Comparison of ENCODE assay signal across 1 cellular context in the genomic region with DNA sequence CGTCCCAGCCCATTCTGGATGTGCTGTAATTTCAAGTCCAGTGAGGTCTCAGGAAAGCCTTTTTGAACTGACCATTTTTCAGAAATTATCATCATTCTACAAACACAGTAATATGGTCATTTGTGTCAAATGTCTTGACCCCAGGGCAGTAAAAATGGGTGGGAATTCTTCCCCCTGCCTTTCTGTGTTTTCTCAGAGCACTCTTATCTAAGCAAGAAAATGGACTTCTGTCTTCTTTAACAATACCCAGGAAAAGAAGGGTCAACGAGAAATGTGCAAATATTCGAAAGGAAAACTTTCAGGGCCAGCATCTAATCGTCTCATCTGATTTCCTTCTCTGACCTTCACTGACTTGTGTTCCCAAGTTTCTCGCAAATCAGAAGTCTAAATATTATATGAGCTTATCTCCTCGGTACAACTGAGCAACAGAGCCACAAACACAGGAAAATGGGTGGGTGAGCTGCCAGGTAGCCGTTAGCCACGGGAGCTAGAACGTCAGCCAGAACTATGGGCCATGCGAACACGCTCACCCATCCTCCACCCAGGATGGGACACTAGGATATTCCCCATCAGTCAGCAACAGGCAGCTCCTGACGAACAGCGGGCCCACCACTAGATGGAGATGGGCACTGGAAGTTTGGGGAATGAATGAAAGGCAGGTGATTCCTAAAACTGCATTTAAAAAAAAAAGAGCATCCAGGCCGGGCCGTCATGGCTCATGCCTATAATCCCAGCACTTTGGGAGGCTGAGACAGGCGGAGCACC.
A peak's percentile ranks its signal among the peaks of the same experiment; 100 is the strongest.
TF ChIP-seq lines count a peak whose summit lies in the region.

No MANE protein-coding gene starts in this region.

TF ChIP-seq in HepG2, 621 proteins besides CTCF, POLR2A, EP300 and RAD21:
- TF ChIP-seq SOX6 (IDR thresholded peaks at IDR 0.05), result no peak
- 0 out of 2 replicates have a peak, but pooled peaks have one; percentile 21 for TF ChIP-seq SOX6 (CRISPR knock-in tag; IDR thresholded peaks at IDR 0.05)
- TF ChIP-seq, protein P1, sequence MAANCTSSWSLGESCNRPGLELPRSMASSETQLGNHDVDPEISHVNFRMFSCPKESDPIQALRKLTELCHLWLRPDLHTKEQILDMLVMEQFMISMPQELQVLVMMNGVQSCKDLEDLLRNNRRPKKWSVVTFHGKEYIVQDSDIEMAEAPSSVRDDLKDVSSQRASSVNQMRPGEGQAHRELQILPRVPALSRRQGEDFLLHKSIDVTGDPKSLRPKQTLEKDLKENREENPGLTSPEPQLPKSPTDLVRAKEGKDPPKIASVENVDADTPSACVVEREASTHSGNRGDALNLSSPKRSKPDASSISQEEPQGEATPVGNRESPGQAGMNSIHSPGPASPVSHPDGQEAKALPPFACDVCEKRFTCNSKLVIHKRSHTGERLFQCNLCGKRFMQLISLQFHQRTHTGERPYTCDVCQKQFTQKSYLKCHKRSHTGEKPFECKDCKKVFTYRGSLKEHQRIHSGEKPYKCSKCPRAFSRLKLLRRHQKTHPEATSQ (CRISPR knock-in tag; IDR thresholded peaks at IDR 0.05; ENCODE audit: borderline replicate concordance), result no peak
- 0 out of 2 replicates have a peak, but pooled peaks have one; percentile 49 for TF ChIP-seq KDM1A (CRISPR knock-in tag; IDR thresholded peaks at IDR 0.05)
- no peak for TF ChIP-seq RFX3 (CRISPR knock-in tag; IDR thresholded peaks at IDR 0.05)
- TF ChIP-seq LCORL (IDR thresholded peaks at IDR 0.05), result no peak
- TF ChIP-seq LCORL (CRISPR knock-in tag; IDR thresholded peaks at IDR 0.05), result peak; percentile 49; the same call in 1 of the 2 replicates
- peak; percentile 29; the same call in 1 of the 2 replicates for TF ChIP-seq ZNF281 (CRISPR knock-in tag; IDR thresholded peaks at IDR 0.05; ENCODE audit: borderline replicate concordance)
- no peak for TF ChIP-seq NR2F6 (IDR thresholded peaks at IDR 0.05)
- 0 out of 2 replicates have a peak, but pooled peaks have one; percentile 7 for TF ChIP-seq NR2F6 (CRISPR knock-in tag; IDR thresholded peaks at IDR 0.05)
- TF ChIP-seq ZNF280B (CRISPR knock-in tag; IDR thresholded peaks at IDR 0.05; ENCODE audit: borderline replicate concordance), result no peak
- peak; percentile 70 for TF ChIP-seq SMC3 (IDR thresholded peaks at IDR 0.05; ENCODE audit: low read length)
- TF ChIP-seq ZNF362 (CRISPR knock-in tag; IDR thresholded peaks at IDR 0.05; ENCODE audit: borderline replicate concordance), result peak; percentile 42; the same call in 1 of the 2 replicates
- peak; percentile 68 for TF ChIP-seq STAG1 (CRISPR knock-in tag; IDR thresholded peaks at IDR 0.05)
